ENCODE assay signal across 19 cellular contexts in the genomic region with DNA sequence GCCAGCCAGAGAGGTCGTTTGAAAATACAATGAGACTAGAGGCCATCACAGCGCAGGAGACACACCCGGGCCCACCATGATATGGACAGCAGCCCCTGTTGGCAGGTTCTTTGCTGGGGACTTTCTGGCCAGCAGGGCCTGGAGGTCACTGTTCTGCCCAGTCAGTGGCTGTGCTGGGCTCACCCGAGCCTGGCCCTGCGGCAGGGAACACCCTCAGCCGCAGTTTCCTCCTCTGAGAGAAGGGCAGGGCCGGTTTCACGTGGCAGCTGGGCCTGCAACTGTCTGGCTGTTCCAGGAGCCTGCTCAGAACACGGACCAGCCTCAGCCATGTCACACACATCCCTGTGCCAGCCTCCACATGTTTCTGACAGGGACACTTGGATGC. TPM values are rescaled to one million over a fixed set of nuclear protein-coding genes. Genes with fewer than 3 reads are reported as not detected.
A peak's percentile ranks its signal among the peaks of the same experiment; 100 is the strongest.
DNase-seq lines count a peak whose midpoint lies in the region; ATAC-seq and TF ChIP-seq lines count a peak whose summit lies in the region.
"Had no signal": no experiment of that assay in that cellular context is flagged by ENCODE, and none has a peak within 500 bp of the region (broad histone marks: within the 10 kb centered on the region; RNA-seq: fewer than 3 reads in every experiment).

No MANE protein-coding gene starts in this region.

- peak; percentile 56 for DNase-seq in natural killer cell treated with Interleukin-12 subunit alpha and Interleukin-12 subunit beta and Interleukin-15 and Interleukin-18, amount 100 ng/mL, for 72 hours (ENCODE audit: low spot score)
- DNase-seq in natural killer cell (no peak), fibroblast of villous mesenchyme (ENCODE audit: low read depth) (peak; percentile 7), neural progenitor cell (ENCODE audit: low spot score) (peak; percentile 1), aorta (peak; percentile 83 to 87), spleen (no peak), NCI-H2029 treated with DMSO at 0.1 percent for 48 hours (lab: John Stamatoyannopoulos, UW) (no peak)
- DNase-seq: activated CD4-positive, alpha-beta T cell treated with anti-CD3 and anti-CD28 coated beads, Interleukin-2, amount 50 U/mL, for 4 hours; amygdala; dorsolateral prefrontal cortex; foreskin keratinocyte; NCI-H1930; NCI-H82; RPMI8226; stimulated activated naive CD4-positive, alpha-beta T cell treated with Interleukin-2 at 50 U/mL for 16 hours had no signal

- H3K27ac Mint-ChIP-seq in natural killer cell treated with Interleukin-12 subunit alpha and Interleukin-12 subunit beta and Interleukin-15 and Interleukin-18, amount 100 ng/mL, for 72 hours, result no peak overlapping the region
- no peak overlapping the region for H3K27ac Mint-ChIP-seq in natural killer cell
- no peak overlapping the region for H3K27ac Mint-ChIP-seq in neural progenitor cell
- H3K27ac Mint-ChIP-seq: activated T-helper 1 cell treated with anti-CD3 and anti-CD28 coated beads, Interleukin-12 subunit alpha, Interleukin-12 subunit beta, Interleukin-2, Interleukin-4 antibody, amounts not matched to agents 30 ng/mL and 10 ng/mL and 1 ng/mL, durations not matched to agents 14 hours and 24 hours and 36 hours had no signal

- H3K9me3 ChIP-seq in neural progenitor cell (ENCODE audit: low read depth) (no peaks in the 10 kb centered on the region), aorta (ENCODE audit: control insufficient read depth, low read length) (no peaks in the 10 kb centered on the region), spleen (peaks cover 0 to 7% (median 2%) of the 10 kb centered on the region in 8 donors)

- H3K27ac ChIP-seq in neural progenitor cell, result no peak overlapping the region
- H3K27ac ChIP-seq in aorta (ENCODE audit: low read depth in 1 of 2, low read length in 2 of 2), result peak overlapping the region; percentile 18 to 100
- peak overlapping the region in 4 of 8 donors; percentile 26 to 64 (median 46) for H3K27ac ChIP-seq in spleen
- H3K27ac ChIP-seq: dorsolateral prefrontal cortex, foreskin keratinocyte, HL-60 had no signal

- no peaks in the 10 kb centered on the region for H4K20me1 ChIP-seq in neural progenitor cell (ENCODE audit: low read depth)

- H3K27me3 ChIP-seq in neural progenitor cell (no peaks in the 10 kb centered on the region), aorta (ENCODE audit: control insufficient read depth in 1 of 2, insufficient read depth in 2 of 2, low read length in 1 of 2) (no peaks in the 10 kb centered on the region), spleen (replicated peaks in 1 of 7) (no peaks in the 10 kb centered on the region)
- H3K27me3 ChIP-seq: dorsolateral prefrontal cortex had no signal

- ATAC-seq in natural killer cell treated with Interleukin-12 subunit alpha and Interleukin-12 subunit beta and Interleukin-15 and Interleukin-18, amount 100 ng/mL, for 72 hours, result peak in 1 of 2 donors; percentile 26
- ATAC-seq in natural killer cell (no peak), aorta (ENCODE audit: low FRiP score) (peak; percentile 79), HG02571 (IDR thresholded peaks at IDR 0.05; ENCODE audit: unreplicated experiment) (no peak)
- ATAC-seq: foreskin keratinocyte had no signal

- H3K4me3 ChIP-seq in fibroblast of villous mesenchyme (ENCODE audit: low read depth, low read length) (no peak overlapping the region), neural progenitor cell (no peak overlapping the region), aorta (ENCODE audit: low read length in 2 of 2) (no peak overlapping the region), spleen (no peak overlapping the region)
- H3K4me3 ChIP-seq: dorsolateral prefrontal cortex had no signal

- H3K27me3 Mint-ChIP-seq in natural killer cell treated with Interleukin-12 subunit alpha and Interleukin-12 subunit beta and Interleukin-15 and Interleukin-18, amount 100 ng/mL, for 72 hours, result peaks cover 4 to 6% of the 10 kb centered on the region in 2 donors
- H3K27me3 Mint-ChIP-seq in natural killer cell (ENCODE audit: low read depth in 2 of 2) (peaks cover 0 to 3% of the 10 kb centered on the region in 2 donors), neural progenitor cell (ENCODE audit: insufficient read depth, low read depth) (peaks cover 13% of the 10 kb centered on the region)

- H3K4me3 Mint-ChIP-seq in natural killer cell treated with Interleukin-12 subunit alpha and Interleukin-12 subunit beta and Interleukin-15 and Interleukin-18, amount 100 ng/mL, for 72 hours, result no peak overlapping the region
- H3K4me3 Mint-ChIP-seq in natural killer cell (no peak overlapping the region), neural progenitor cell (no peak overlapping the region)
- H3K4me3 Mint-ChIP-seq: activated T-helper 1 cell treated with anti-CD3 and anti-CD28 coated beads, Interleukin-12 subunit alpha, Interleukin-12 subunit beta, Interleukin-2, Interleukin-4 antibody, amounts not matched to agents 30 ng/mL and 10 ng/mL and 1 ng/mL, durations not matched to agents 14 hours and 24 hours and 36 hours had no signal

- no peaks in the 10 kb centered on the region for H3K36me3 Mint-ChIP-seq in natural killer cell treated with Interleukin-12 subunit alpha and Interleukin-12 subunit beta and Interleukin-15 and Interleukin-18, amount 100 ng/mL, for 72 hours
- H3K36me3 Mint-ChIP-seq in natural killer cell, result no peaks in the 10 kb centered on the region
- H3K36me3 Mint-ChIP-seq in neural progenitor cell, result peaks cover 2% of the 10 kb centered on the region

- H3K4me1 Mint-ChIP-seq in natural killer cell treated with Interleukin-12 subunit alpha and Interleukin-12 subunit beta and Interleukin-15 and Interleukin-18, amount 100 ng/mL, for 72 hours (ENCODE audit: low read depth in 2 of 2), result no peaks in the 10 kb centered on the region
- H3K4me1 Mint-ChIP-seq in natural killer cell (no peaks in the 10 kb centered on the region), neural progenitor cell (peaks cover 25% of the 10 kb centered on the region)

- no peaks in the 10 kb centered on the region for H3K79me2 ChIP-seq in neural progenitor cell (ENCODE audit: low read depth)

- no peaks in the 10 kb centered on the region for H3K9me3 Mint-ChIP-seq in natural killer cell treated with Interleukin-12 subunit alpha and Interleukin-12 subunit beta and Interleukin-15 and Interleukin-18, amount 100 ng/mL, for 72 hours
- H3K9me3 Mint-ChIP-seq in natural killer cell (peaks cover 0 to 2% of the 10 kb centered on the region in 2 donors), neural progenitor cell (peaks cover 16% of the 10 kb centered on the region)
- H3K9me3 Mint-ChIP-seq: activated T-helper 1 cell treated with anti-CD3 and anti-CD28 coated beads, Interleukin-12 subunit alpha, Interleukin-12 subunit beta, Interleukin-2, Interleukin-4 antibody, amounts not matched to agents 30 ng/mL and 10 ng/mL and 1 ng/mL, durations not matched to agents 14 hours and 24 hours and 36 hours had no signal

- H3F3A ChIP-seq in neural progenitor cell (ENCODE audit: low read depth), result no peaks in the 10 kb centered on the region

- peak overlapping the region; percentile 50 for H2AFZ ChIP-seq in neural progenitor cell (replicated peaks)

- 5% methylated on average over 9 of the region's 9 CpGs for WGBS in aorta, 2 donors
- 54 to 72% (median 65%) methylated on average over 9 of the region's 9 CpGs for WGBS in spleen, 5 donors

- intact Hi-C loops in natural killer cell (cut with micrococcal nuclease) (no loop called here), aorta (cut with DNase I) (loop anchor here in 1 of 2 donors (5.0 kb wide), 1 partner anchor 78 kb away; a partner anchor contains a TSS), spleen (cut with DNase I; ENCODE audit: low total_unique reads) (no loop called here)

- no peak overlapping the region for H3K9ac ChIP-seq in neural progenitor cell

- H3K36me3 ChIP-seq in neural progenitor cell, result no peaks in the 10 kb centered on the region
- no peaks in the 10 kb centered on the region for H3K36me3 ChIP-seq in aorta (ENCODE audit: control insufficient read depth in 1 of 2, insufficient read depth in 2 of 2, low read length in 1 of 2)
- no peaks in the 10 kb centered on the region for H3K36me3 ChIP-seq in spleen

- no peak for TF ChIP-seq POLR2A in spleen (IDR thresholded peaks at IDR 0.05)

- TF ChIP-seq CTCF in natural killer cell (IDR thresholded peaks at IDR 0.05) (no peak), fibroblast of villous mesenchyme (IDR thresholded peaks at IDR 0.05; ENCODE audit: insufficient read depth, low read depth, low read length) (no peak), neural progenitor cell (IDR thresholded peaks at IDR 0.05) (no peak), spleen (IDR thresholded peaks at IDR 0.05 in 8 of 11, conservative IDR thresholded peaks at IDR 0.05 in 3 of 11) (no peak)

- no peak overlapping the region for H3K4me2 ChIP-seq in neural progenitor cell

- H3K4me1 ChIP-seq in neural progenitor cell (peaks cover 6% of the 10 kb centered on the region), aorta (ENCODE audit: control insufficient read depth in 1 of 2, insufficient read depth in 2 of 2, low read length in 2 of 2) (peaks cover 0 to 1% of the 10 kb centered on the region in 2 donors), spleen (peaks cover 0 to 30% (median 4%) of the 10 kb centered on the region in 6 donors)
- H3K4me1 ChIP-seq: foreskin keratinocyte had no signal

RNA-seq across cellular contexts. Expression of a gene that starts 39.4 kb away (rescaled TPM):
- total RNA-seq in natural killer cell treated with Interleukin-12 subunit alpha and Interleukin-12 subunit beta and Interleukin-15 and Interleukin-18, amount 100 ng/mL, for 72 hours, result 1 to 10 TPM; 1.8 to 1.9 TPM
- total RNA-seq in natural killer cell (under 1 TPM; 0.56 to 0.93 (median 0.72) TPM), fibroblast of villous mesenchyme (1.3 and 2.9 TPM in 2 replicates), neural progenitor cell (ENCODE audit: low replicate concordance) (0.22 and 0.43 TPM in 2 replicates), aorta (10 to 100 TPM in 1 of 2 donors, 1 to 10 TPM in 1; 2.4 to 10.8 TPM), spleen (1 to 10 TPM in 6 of 7 donors, under 1 TPM in 1; 0.74 to 4.3 (median 2.0) TPM)
- polyA plus RNA-seq in aorta (1 to 10 TPM; 2.0 to 3.9 TPM), spleen (1 to 10 TPM in 1 of 3 donors, under 1 TPM in 2; 0.52 to 1.1 (median 0.68) TPM)

RNA-seq across cellular contexts. Expression of a gene that starts 50.0 kb away (rescaled TPM):
- total RNA-seq in natural killer cell treated with Interleukin-12 subunit alpha and Interleukin-12 subunit beta and Interleukin-15 and Interleukin-18, amount 100 ng/mL, for 72 hours, result not detected
- total RNA-seq in natural killer cell (not detected), fibroblast of villous mesenchyme (0.43 and 3.2 TPM in 2 replicates), neural progenitor cell (ENCODE audit: low replicate concordance) (14.8 and 19.3 TPM in 2 replicates), aorta (1 to 10 TPM; 2.4 to 4.2 TPM), spleen (10 to 100 TPM in 1 of 7 donors, 1 to 10 TPM in 6; 4.0 to 10.5 (median 6.1) TPM)
- polyA plus RNA-seq in aorta (1 to 10 TPM; 3.2 to 9.3 TPM), spleen (1 to 10 TPM; 2.0 to 5.5 (median 2.3) TPM)
- total RNA-seq: activated T-helper 1 cell treated with anti-CD3 and anti-CD28 coated beads, Interleukin-12 subunit alpha, Interleukin-12 subunit beta, Interleukin-2, Interleukin-4 antibody, amounts not matched to agents 30 ng/mL and 10 ng/mL and 1 ng/mL, durations not matched to agents 14 hours and 24 hours and 36 hours; T-helper 2 cell treated with Interferon-gamma antibody and Interleukin-4, amounts not matched to agents 100 ng/mL and 5 ng/mL, for 36 hours had no signal

Comparison
In these comparisons a context has a peak if more than half of its experiments do, and no peak if none do; other contexts are left out.
1. DNase-seq: peak in natural killer cell treated with Interleukin-12 subunit alpha and Interleukin-12 subunit beta and Interleukin-15 and Interleukin-18, amount 100 ng/mL, for 72 hours (single experiment), fibroblast of villous mesenchyme (single experiment), neural progenitor cell (single experiment) and aorta (2 of 2); none in natural killer cell (single experiment), spleen (single experiment) and NCI-H2029 treated with DMSO at 0.1 percent for 48 hours (single experiment).